ENCODE assay signal across 1 cellular context in genomic region chr3:148880681-148881080, GRCh38.
TF ChIP-seq lines count a peak whose summit lies in the region.

No MANE protein-coding gene starts in this region.

TF ChIP-seq in HCT116, 20 proteins besides CTCF, POLR2A, EP300 and RAD21 (continued from another document):
- TF ChIP-seq, protein P1, sequence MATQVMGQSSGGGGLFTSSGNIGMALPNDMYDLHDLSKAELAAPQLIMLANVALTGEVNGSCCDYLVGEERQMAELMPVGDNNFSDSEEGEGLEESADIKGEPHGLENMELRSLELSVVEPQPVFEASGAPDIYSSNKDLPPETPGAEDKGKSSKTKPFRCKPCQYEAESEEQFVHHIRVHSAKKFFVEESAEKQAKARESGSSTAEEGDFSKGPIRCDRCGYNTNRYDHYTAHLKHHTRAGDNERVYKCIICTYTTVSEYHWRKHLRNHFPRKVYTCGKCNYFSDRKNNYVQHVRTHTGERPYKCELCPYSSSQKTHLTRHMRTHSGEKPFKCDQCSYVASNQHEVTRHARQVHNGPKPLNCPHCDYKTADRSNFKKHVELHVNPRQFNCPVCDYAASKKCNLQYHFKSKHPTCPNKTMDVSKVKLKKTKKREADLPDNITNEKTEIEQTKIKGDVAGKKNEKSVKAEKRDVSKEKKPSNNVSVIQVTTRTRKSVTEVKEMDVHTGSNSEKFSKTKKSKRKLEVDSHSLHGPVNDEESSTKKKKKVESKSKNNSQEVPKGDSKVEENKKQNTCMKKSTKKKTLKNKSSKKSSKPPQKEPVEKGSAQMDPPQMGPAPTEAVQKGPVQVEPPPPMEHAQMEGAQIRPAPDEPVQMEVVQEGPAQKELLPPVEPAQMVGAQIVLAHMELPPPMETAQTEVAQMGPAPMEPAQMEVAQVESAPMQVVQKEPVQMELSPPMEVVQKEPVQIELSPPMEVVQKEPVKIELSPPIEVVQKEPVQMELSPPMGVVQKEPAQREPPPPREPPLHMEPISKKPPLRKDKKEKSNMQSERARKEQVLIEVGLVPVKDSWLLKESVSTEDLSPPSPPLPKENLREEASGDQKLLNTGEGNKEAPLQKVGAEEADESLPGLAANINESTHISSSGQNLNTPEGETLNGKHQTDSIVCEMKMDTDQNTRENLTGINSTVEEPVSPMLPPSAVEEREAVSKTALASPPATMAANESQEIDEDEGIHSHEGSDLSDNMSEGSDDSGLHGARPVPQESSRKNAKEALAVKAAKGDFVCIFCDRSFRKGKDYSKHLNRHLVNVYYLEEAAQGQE (IDR thresholded peaks at IDR 0.05; ENCODE audit: low read depth): no peak
- no peak for TF ChIP-seq EZH2phosphoT487 (IDR thresholded peaks at IDR 0.05; ENCODE audit: borderline replicate concordance)
- TF ChIP-seq SP1 (IDR thresholded peaks at IDR 0.05; ENCODE audit: low read depth): no peak
- TF ChIP-seq TCF7L2 (IDR thresholded peaks at IDR 0.05; ENCODE audit: borderline replicate concordance, extremely low read depth, insufficient read depth, insufficient read length): no peak
- TF ChIP-seq ZNF274 (IDR thresholded peaks at IDR 0.05; ENCODE audit: low read depth, low read length): no peak
- no peak for TF ChIP-seq YY1 (IDR thresholded peaks at IDR 0.05; ENCODE audit: extremely low read depth, insufficient replicate concordance, low read depth, low read length)
- no peak for TF ChIP-seq EZH2 (IDR thresholded peaks at IDR 0.05)
- TF ChIP-seq ATF3 (IDR thresholded peaks at IDR 0.05): no peak
- TF ChIP-seq JUND (IDR thresholded peaks at IDR 0.05): no peak
- TF ChIP-seq SIN3A (IDR thresholded peaks at IDR 0.05; ENCODE audit: low read depth): no peak
- TF ChIP-seq CEBPB (IDR thresholded peaks at IDR 0.05; ENCODE audit: low read depth): no peak
- no peak for TF ChIP-seq ELF1 (IDR thresholded peaks at IDR 0.05; ENCODE audit: borderline replicate concordance, low read depth)
- no peak for TF ChIP-seq EGR1 (IDR thresholded peaks at IDR 0.05; ENCODE audit: low read depth)
- no peak for TF ChIP-seq SRF (IDR thresholded peaks at IDR 0.05; ENCODE audit: low read depth)
- TF ChIP-seq MAX (IDR thresholded peaks at IDR 0.05): no peak
